Comparison of ENCODE assay signal across 9 cellular contexts in the genomic region with DNA sequence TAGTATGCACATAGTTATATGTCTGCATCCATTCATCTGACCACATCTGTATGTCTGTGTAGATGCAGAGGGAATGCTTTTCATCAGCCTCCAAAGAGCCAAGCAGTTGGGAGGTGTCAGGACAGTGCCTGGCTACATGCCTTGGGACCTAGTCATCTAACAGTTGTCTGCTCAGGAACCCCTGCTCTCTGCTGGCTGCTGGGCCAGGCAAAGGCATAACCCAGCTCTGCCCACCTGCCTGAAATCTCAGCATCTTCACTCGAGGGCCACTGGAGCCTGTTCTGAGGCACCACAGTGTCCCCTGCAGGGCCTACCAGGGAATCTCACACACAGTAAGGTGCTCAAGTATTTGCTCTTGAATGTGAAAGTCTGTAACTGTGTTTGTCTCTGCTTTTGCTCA. TPM values are rescaled to one million over a fixed set of nuclear protein-coding genes. Genes with fewer than 3 reads are reported as not detected.
DNase-seq lines count a peak whose midpoint lies in the region; ATAC-seq, FAIRE-seq and TF ChIP-seq lines count a peak whose summit lies in the region.
"Had no signal": no experiment of that assay in that cellular context is flagged by ENCODE, and none has a peak within 500 bp of the region (broad histone marks: within the 10 kb centered on the region; RNA-seq: fewer than 3 reads in every experiment).

No MANE protein-coding gene starts in this region.

- H3K4me1 Mint-ChIP-seq in GM23338 (peaks cover 14% of the 10 kb centered on the region), T-helper 17 cell (peaks cover 5% of the 10 kb centered on the region)

- H3K36me3 Mint-ChIP-seq in GM23338 (ENCODE audit: low read depth) (no peaks in the 10 kb centered on the region; the same call in 2 of the 3 replicates), T-helper 17 cell (ENCODE audit: low read depth) (peaks cover 6% of the 10 kb centered on the region)

- H3K9me1 ChIP-seq in keratinocyte (ENCODE audit: control insufficient read depth, extremely low read depth, insufficient read depth, low read length): no peaks in the 10 kb centered on the region

- no peaks in the 10 kb centered on the region for H3K9me3 Mint-ChIP-seq in GM23338
- H3K9me3 Mint-ChIP-seq: activated T-cell treated with anti-CD3 and anti-CD28 coated beads, Interleukin-2, amount 50 U/mL, for 4 hours had no signal

- H3K9ac ChIP-seq in keratinocyte (ENCODE audit: control insufficient read depth, extremely low read depth, insufficient read depth, low read length): no peak overlapping the region

- H3F3A ChIP-seq in GM23338 (replicated peaks; ENCODE audit: low read depth): 0 out of 2 replicates have a peak, but pooled peaks cover 8% of the 10 kb centered on the region

- peak; percentile 98 for FAIRE-seq in keratinocyte (lab: Jason Lieb, UNC)

- peak; percentile 61 for ATAC-seq in GM23338
- peak; percentile 55 for ATAC-seq in T-helper 17 cell
- ATAC-seq in HG02642 (IDR thresholded peaks at IDR 0.05; ENCODE audit: poor library complexity, unreplicated experiment): no peak
- ATAC-seq in HG02763 (IDR thresholded peaks at IDR 0.05; ENCODE audit: unreplicated experiment): no peak

- H3K4me1 ChIP-seq in GM23338 (ENCODE audit: insufficient read depth) (peaks cover 9% of the 10 kb centered on the region; the same call in 1 of the 2 replicates), keratinocyte (ENCODE audit: control insufficient read depth, extremely low read depth, insufficient read depth, low read length) (peaks cover 9% of the 10 kb centered on the region)

- H4K20me1 ChIP-seq in GM23338 (replicated peaks; ENCODE audit: insufficient read depth) (no peaks in the 10 kb centered on the region), keratinocyte (ENCODE audit: control insufficient read depth, extremely low read depth, insufficient read depth, low read length) (no peaks in the 10 kb centered on the region)

- no peak overlapping the region for H3K27ac ChIP-seq in C4-2B
- no peak overlapping the region for H3K27ac ChIP-seq in GM23338 (ENCODE audit: low read depth)
- H3K27ac ChIP-seq in keratinocyte (ENCODE audit: control insufficient read depth, insufficient read depth, low read length): no peak overlapping the region

- H3K9me3 ChIP-seq in T-helper 17 cell (ENCODE audit: control insufficient read depth, low read length, poor library complexity, severe bottlenecking) (no peaks in the 10 kb centered on the region), keratinocyte (ENCODE audit: control insufficient read depth, low read depth, low read length) (no peaks in the 10 kb centered on the region)

- peaks cover 42% of the 10 kb centered on the region for H3K27me3 ChIP-seq in GM23338 (ENCODE audit: insufficient read depth)
- H3K27me3 ChIP-seq in keratinocyte (ENCODE audit: control insufficient read depth, extremely low read depth, insufficient read depth, low read length): peaks cover 3% of the 10 kb centered on the region

- H3K9me2 ChIP-seq in GM23338 (ENCODE audit: insufficient read depth): no peaks in the 10 kb centered on the region

- no peaks in the 10 kb centered on the region for H3K79me2 ChIP-seq in GM23338 (replicated peaks; ENCODE audit: insufficient read depth)
- no peaks in the 10 kb centered on the region for H3K79me2 ChIP-seq in keratinocyte (ENCODE audit: control insufficient read depth, insufficient read depth, low read length)

- H3K27ac Mint-ChIP-seq in GM23338 (no peak overlapping the region), T-helper 17 cell (no peak overlapping the region)

- H2AFZ ChIP-seq in GM23338 (no peak overlapping the region), keratinocyte (ENCODE audit: control insufficient read depth, low read length) (no peak overlapping the region)

- H3K36me3 ChIP-seq in GM23338 (ENCODE audit: insufficient read depth): no peaks in the 10 kb centered on the region
- no peaks in the 10 kb centered on the region for H3K36me3 ChIP-seq in keratinocyte (ENCODE audit: control insufficient read depth in 2 of 2, extremely low read depth in 1 of 2, insufficient read depth in 2 of 2, low read length in 2 of 2)

- H3K4me3 ChIP-seq in GM23338 (no peak overlapping the region), keratinocyte (ENCODE audit: control insufficient read depth in 2 of 3, extremely low read depth in 1 of 3, insufficient read depth in 2 of 3, low read depth in 1 of 3, low read length in 3 of 3) (no peak overlapping the region)

- H3K4me3 Mint-ChIP-seq in GM23338: no peak overlapping the region
- no peak overlapping the region for H3K4me3 Mint-ChIP-seq in T-helper 17 cell
- H3K4me3 Mint-ChIP-seq: activated T-cell treated with anti-CD3 and anti-CD28 coated beads, Interleukin-2, amount 50 U/mL, for 4 hours had no signal

- H3K27me3 Mint-ChIP-seq in GM23338 (ENCODE audit: insufficient read depth, low read depth, poor library complexity): peaks cover 48% of the 10 kb centered on the region
- H3K27me3 Mint-ChIP-seq in T-helper 17 cell: peaks cover 22% of the 10 kb centered on the region

- dilution Hi-C loops in keratinocyte (cut with MboI; ENCODE audit: extremely low pct_ligation_motif_present, low sequenced_read_pairs): loop anchor here (25.0 kb wide), 1 partner anchor 455 kb away; no protein-coding TSS in a partner anchor

- no peak overlapping the region for H3K4me2 ChIP-seq in GM23338
- H3K4me2 ChIP-seq in keratinocyte (ENCODE audit: control insufficient read depth, extremely low read depth, insufficient read depth, low read depth, low read length): no peak overlapping the region

- peak; percentile 70 for DNase-seq in GM23338 (ENCODE audit: low spot score)
- no peak for DNase-seq in T-helper 17 cell
- DNase-seq in keratinocyte (ENCODE audit: low read depth, low spot score): peak; percentile 54
- no peak for DNase-seq in NOMO-1 (lab: John Stamatoyannopoulos, UW; ENCODE audit: unreplicated experiment in 2 of 2)
- no peak for DNase-seq in DMS153 treated with DMSO at 0.1 percent for 48 hours (lab: John Stamatoyannopoulos, UW; ENCODE audit: unreplicated experiment)
- DNase-seq: activated T-cell treated with anti-CD3 and anti-CD28 coated beads, Interleukin-2, amount 50 U/mL, for 4 hours had no signal

- TF ChIP-seq CTCF in C4-2B (conservative IDR thresholded peaks at IDR 0.05): peak; percentile 61
- TF ChIP-seq CTCF in GM23338 (conservative IDR thresholded peaks at IDR 0.05; ENCODE audit: low read depth in 2 of 2): peak; percentile 75 to 86
- TF ChIP-seq CTCF in keratinocyte (optimal IDR thresholded peaks at IDR 0.05 in 1 of 3, IDR thresholded peaks at IDR 0.05 in 1 of 3, conservative IDR thresholded peaks at IDR 0.05 in 1 of 3; ENCODE audit: extremely low read depth in 1 of 3, insufficient read depth in 2 of 3, low read length in 3 of 3): peak in 2 of 3 experiments; percentile 83 to 84

TF ChIP-seq in GM23338, 12 proteins besides CTCF, POLR2A, EP300 and RAD21:
- no peak for TF ChIP-seq NANOG (IDR thresholded peaks at IDR 0.05; ENCODE audit: borderline replicate concordance)

RNA-seq across cellular contexts. Expression of gene C9orf50, which starts 3.7 kb away (rescaled TPM):
- total RNA-seq in GM23338 (2014; rRNA removed; shearing (Covaris generic)): not detected in 2 replicates
- not detected in 2 replicates for polyA plus RNA-seq in GM23338 (2016; fragmentation: Nextera tagmentation; extraction: Ambion mirVana)
- total RNA-seq in T-helper 17 cell: not detected
- polyA plus RNA-seq in keratinocyte: not detected in 3 replicates
- not detected for polyA plus RNA-seq in keratinocyte (2011; ENCODE audit: low read depth)
- not detected in 2 replicates for polyA plus RNA-seq in keratinocyte (2011; cell fraction: cytosol; rRNA removed)
- not detected in 2 replicates for polyA plus RNA-seq in keratinocyte (2011; cell fraction: nucleus; rRNA removed)
- polyA plus RNA-seq in keratinocyte (2012; ENCODE audit: low replicate concordance): not detected in 2 replicates
- not detected in 3 replicates for polyA minus RNA-seq in keratinocyte
- not detected for polyA minus RNA-seq in keratinocyte (2011; cell fraction: cytosol; rRNA and poly(A)+ RNA removed)
- polyA minus RNA-seq in keratinocyte (2011; cell fraction: nucleus; rRNA and poly(A)+ RNA removed): not detected in 2 replicates
- total RNA-seq: activated T-cell treated with anti-CD3 and anti-CD28 coated beads, Interleukin-2, amount 50 U/mL, for 4 hours had no signal

RNA-seq across cellular contexts. Expression of gene NTMT1, which starts 8.8 kb away (rescaled TPM):
- total RNA-seq in GM23338 (2014; rRNA removed; shearing (Covaris generic)): 44.2 and 59.4 TPM in 2 replicates
- 97.4 and 108 TPM in 2 replicates for polyA plus RNA-seq in GM23338 (2016; fragmentation: Nextera tagmentation; extraction: Ambion mirVana)
- 10 to 100 TPM; 27.0 to 27.8 TPM for total RNA-seq in T-helper 17 cell
- polyA plus RNA-seq in keratinocyte: 46.0 to 50.2 TPM (median 48.2 TPM) in 3 replicates
- 24.6 TPM for polyA plus RNA-seq in keratinocyte (2011; ENCODE audit: low read depth)
- 23.5 and 36.4 TPM in 2 replicates for polyA plus RNA-seq in keratinocyte (2011; cell fraction: cytosol; rRNA removed)
- 22.0 and 23.8 TPM in 2 replicates for polyA plus RNA-seq in keratinocyte (2011; cell fraction: nucleus; rRNA removed)
- 30.8 and 52.5 TPM in 2 replicates for polyA plus RNA-seq in keratinocyte (2012; ENCODE audit: low replicate concordance)
- polyA minus RNA-seq in keratinocyte: 20.3 to 35.7 TPM (median 22.6 TPM) in 3 replicates
- 24.0 TPM for polyA minus RNA-seq in keratinocyte (2011; cell fraction: cytosol; rRNA and poly(A)+ RNA removed)
- polyA minus RNA-seq in keratinocyte (2011; cell fraction: nucleus; rRNA and poly(A)+ RNA removed): 7.8 and 9.3 TPM in 2 replicates

RNA-seq across cellular contexts. Expression of gene ASB6, which starts 24.8 kb away (rescaled TPM):
- 15.6 and 19.8 TPM in 2 replicates for total RNA-seq in GM23338 (2014; rRNA removed; shearing (Covaris generic))
- polyA plus RNA-seq in GM23338 (2016; fragmentation: Nextera tagmentation; extraction: Ambion mirVana) (8.8 and 9.7 TPM in 2 replicates), keratinocyte (16.3 to 23.8 TPM (median 23.7 TPM) in 3 replicates)
- 10 to 100 TPM; 21.9 to 28.7 TPM for total RNA-seq in T-helper 17 cell
- 4.8 TPM for polyA plus RNA-seq in keratinocyte (2011; ENCODE audit: low read depth)
- polyA plus RNA-seq in keratinocyte (2011; cell fraction: cytosol; rRNA removed): 14.1 and 23.7 TPM in 2 replicates
- 34.6 and 40.3 TPM in 2 replicates for polyA plus RNA-seq in keratinocyte (2011; cell fraction: nucleus; rRNA removed)
- 14.0 and 19.5 TPM in 2 replicates for polyA plus RNA-seq in keratinocyte (2012; ENCODE audit: low replicate concordance)
- 8.5 to 19.0 TPM (median 12.4 TPM) in 3 replicates for polyA minus RNA-seq in keratinocyte
- 21.7 TPM for polyA minus RNA-seq in keratinocyte (2011; cell fraction: cytosol; rRNA and poly(A)+ RNA removed)
- 14.7 and 15.3 TPM in 2 replicates for polyA minus RNA-seq in keratinocyte (2011; cell fraction: nucleus; rRNA and poly(A)+ RNA removed)

RNA-seq across cellular contexts. Expression of gene PRRX2, which starts 48.3 kb away (rescaled TPM):
- 4.5 and 8.3 TPM in 2 replicates for total RNA-seq in GM23338 (2014; rRNA removed; shearing (Covaris generic))
- polyA plus RNA-seq in GM23338 (2016; fragmentation: Nextera tagmentation; extraction: Ambion mirVana) (5.6 and 5.8 TPM in 2 replicates), keratinocyte (0.06 to 0.19 TPM in 2 of 3 replicates, not detected in the other)
- not detected for total RNA-seq in T-helper 17 cell
- not detected for polyA plus RNA-seq in keratinocyte (2011; ENCODE audit: low read depth)
- polyA plus RNA-seq in keratinocyte (2011; cell fraction: cytosol; rRNA removed): 0.05 and 0.14 TPM in 2 replicates
- not detected in 2 replicates for polyA plus RNA-seq in keratinocyte (2011; cell fraction: nucleus; rRNA removed)
- not detected in 2 replicates for polyA plus RNA-seq in keratinocyte (2012; ENCODE audit: low replicate concordance)
- not detected in 3 replicates for polyA minus RNA-seq in keratinocyte
- polyA minus RNA-seq in keratinocyte (2011; cell fraction: cytosol; rRNA and poly(A)+ RNA removed): not detected
- not detected in 2 replicates for polyA minus RNA-seq in keratinocyte (2011; cell fraction: nucleus; rRNA and poly(A)+ RNA removed)

Comparison
In these comparisons a context has a peak if more than half of its experiments do, and no peak if none do; other contexts are left out.
1. ATAC-seq: peak in GM23338 (single experiment) and T-helper 17 cell (single experiment); none in HG02642 (single experiment) and HG02763 (single experiment).
2. DNase-seq: peak in GM23338 (single experiment) and keratinocyte (single experiment); none in T-helper 17 cell (0 of 3), NOMO-1 (0 of 2) and DMS153 treated with DMSO at 0.1 percent for 48 hours (single experiment).
3. Peak in every context shown above with its lines, with median percentiles within 50 percentile points of each other: CTCF ChIP-seq.